ENCODE assay signal across 9 cellular contexts in the genomic region with DNA sequence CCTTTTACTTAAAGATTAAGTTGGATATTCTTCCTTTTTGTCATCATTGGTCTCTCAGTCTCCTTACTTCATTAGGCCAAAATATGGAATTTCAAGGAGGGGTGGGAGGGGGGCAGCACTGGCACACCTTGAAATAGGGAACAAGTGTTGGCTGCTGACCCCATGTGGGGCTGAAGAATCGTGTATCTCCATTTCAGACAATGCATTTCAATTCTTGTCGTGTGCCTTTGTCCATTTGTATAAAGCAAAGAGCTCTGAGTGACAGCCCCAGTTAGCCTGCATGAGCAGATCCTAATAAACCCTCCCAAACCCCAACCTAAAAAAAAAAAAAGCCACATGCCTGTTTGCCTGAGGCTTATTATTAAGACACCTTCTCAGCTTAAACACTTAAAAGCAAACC. TPM values are rescaled to one million over a fixed set of nuclear protein-coding genes. Genes with fewer than 3 reads are reported as not detected.
"Had no signal": no experiment of that assay in that cellular context is flagged by ENCODE, and none has a peak within 500 bp of the region (broad histone marks: within the 10 kb centered on the region; RNA-seq: fewer than 3 reads in every experiment).

No MANE protein-coding gene starts in this region.

- H3K4me3 Mint-ChIP-seq: H9, IgD-negative memory B cell had no signal

- H3K27ac ChIP-seq: HL-60 had no signal

- DNase-seq: GOT3, H9, HCEC 1CT, KBM-7 had no signal

- ATAC-seq: HepG2 had no signal

- H3K27ac Mint-ChIP-seq: H9, IgD-negative memory B cell had no signal

- FAIRE-seq: H54, HepG2 had no signal

- H3K36me3 Mint-ChIP-seq: IgD-negative memory B cell had no signal

RNA-seq across cellular contexts. Expression of a gene that starts 1.0 kb away (rescaled TPM):
- total RNA-seq: H9, HepG2, HT1080 had no signal
- polyA plus RNA-seq: HepG2, IgD-negative memory B cell had no signal
